Comparison of ENCODE assay signal across 32 cellular contexts in the genomic region with DNA sequence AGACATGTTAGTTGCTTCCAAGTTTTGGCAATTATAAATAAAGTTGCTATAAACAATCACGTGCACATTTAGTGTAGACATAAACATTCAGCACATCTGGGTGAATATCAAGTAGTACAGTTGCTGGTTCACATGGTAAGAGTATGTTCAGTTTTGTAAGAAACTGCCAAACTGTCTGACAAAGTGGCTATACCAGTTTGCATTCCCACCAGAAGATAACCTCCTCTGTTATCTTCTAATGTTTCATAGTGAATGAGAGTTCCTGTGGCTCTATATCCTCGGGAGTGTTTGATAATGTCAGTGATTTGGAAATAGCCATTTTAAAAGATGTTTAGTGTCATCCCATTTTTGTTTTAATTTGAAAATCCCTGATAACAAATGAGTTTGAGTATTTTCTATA.
"Had no signal": no experiment of that assay in that cellular context is flagged by ENCODE, and none has a peak within 500 bp of the region (broad histone marks: within the 10 kb centered on the region; RNA-seq: fewer than 3 reads in every experiment).

No MANE protein-coding gene starts in this region.

- H3K9me3 ChIP-seq: adrenal gland, ascending aorta, body of pancreas, breast epithelium had no signal

- H3K27ac ChIP-seq: adrenal gland, ascending aorta, body of pancreas, brain microvascular endothelial cell, breast epithelium, cardiac muscle cell had no signal

- H3K36me3 ChIP-seq: adrenal gland, ascending aorta, brain microvascular endothelial cell, breast epithelium, cardiac muscle cell had no signal

- ATAC-seq: activated naive CD4-positive, alpha-beta T cell treated with anti-CD3 and anti-CD28 coated beads, Interleukin-2, amount 50 U/mL, for 72 hours; activated naive CD8-positive, alpha-beta T cell treated with anti-CD3 and anti-CD28 coated beads, Interleukin-2, amount 50 U/mL, for 24 hours; activated T-cell treated with anti-CD3 and anti-CD28 coated beads, Interleukin-2, amount 50 U/mL, for 4 hours; activated T-cell treated with anti-CD3 and anti-CD28 coated beads, Interleukin-2, amount 50 U/mL, for 72 hours; activated T-helper 17 cell treated with anti-CD3 and anti-CD28 coated beads, Interleukin-2, amount 50 U/mL, for 72 hours; body of pancreas had no signal

- H3K4me1 ChIP-seq: adrenal gland, body of pancreas, breast epithelium had no signal

- H3K27me3 ChIP-seq: adrenal gland, ascending aorta, body of pancreas, brain microvascular endothelial cell, breast epithelium, cardiac muscle cell had no signal

- DNase-seq: activated effector memory CD4-positive, alpha-beta T cell treated with anti-CD3 and anti-CD28 coated beads, Interleukin-2, amount 50 U/mL, for 16 hours; activated effector memory CD4-positive, alpha-beta T cell treated with Interleukin-2 at 50 U/mL for 16 hours; activated gamma-delta T cell; activated gamma-delta T cell treated with Interleukin-2 at 50 U/mL for 16 hours; activated naive CD4-positive, alpha-beta T cell; activated naive CD4-positive, alpha-beta T cell treated with anti-CD3 and anti-CD28 coated beads for 36 hours; activated naive CD4-positive, alpha-beta T cell treated with anti-CD3 and anti-CD28 coated beads, Interleukin-2, amount 10 ng/mL, durations not matched to agents 7 days and 5 days; activated naive CD4-positive, alpha-beta T cell treated with anti-CD3 and anti-CD28 coated beads, Interleukin-2, amount 50 U/mL, for 16 hours; activated naive CD4-positive, alpha-beta T cell treated with Interleukin-2 at 50 U/mL for 16 hours; activated naive CD8-positive, alpha-beta T cell treated with anti-CD3 and anti-CD28 coated beads for 36 hours; activated naive CD8-positive, alpha-beta T cell treated with anti-CD3 and anti-CD28 coated beads, Interleukin-2, amount 10 ng/mL, durations not matched to agents 7 days and 5 days; activated naive CD8-positive, alpha-beta T cell treated with anti-CD3 and anti-CD28 coated beads, Interleukin-2, amount 50 U/mL, for 24 hours; activated T-cell treated with anti-CD3 and anti-CD28 coated beads, Interleukin-2, amount 50 U/mL, for 1 hour; activated T-cell treated with anti-CD3 and anti-CD28 coated beads, Interleukin-2, amount 50 U/mL, for 24 hours; activated T-cell treated with anti-CD3 and anti-CD28 coated beads, Interleukin-2, amount 50 U/mL, for 4 hours; activated T-cell treated with anti-CD3 and anti-CD28 coated beads, Interleukin-2, amount 50 U/mL, for 48 hours; activated T-cell treated with anti-CD3 and anti-CD28 coated beads, Interleukin-2, amount 50 U/mL, for 72 hours; adrenal gland; amniotic stem cell; amygdala; anterior cingulate cortex; aorta; body of pancreas; brain microvascular endothelial cell; caudate nucleus; central memory CD4-positive, alpha-beta T cell; cerebellar nuclear complex had no signal

- H3K4me3 ChIP-seq: adrenal gland, ascending aorta, body of pancreas, breast epithelium, cardiac muscle cell had no signal
